ENCODE assay signal across 29 cellular contexts in the genomic region with DNA sequence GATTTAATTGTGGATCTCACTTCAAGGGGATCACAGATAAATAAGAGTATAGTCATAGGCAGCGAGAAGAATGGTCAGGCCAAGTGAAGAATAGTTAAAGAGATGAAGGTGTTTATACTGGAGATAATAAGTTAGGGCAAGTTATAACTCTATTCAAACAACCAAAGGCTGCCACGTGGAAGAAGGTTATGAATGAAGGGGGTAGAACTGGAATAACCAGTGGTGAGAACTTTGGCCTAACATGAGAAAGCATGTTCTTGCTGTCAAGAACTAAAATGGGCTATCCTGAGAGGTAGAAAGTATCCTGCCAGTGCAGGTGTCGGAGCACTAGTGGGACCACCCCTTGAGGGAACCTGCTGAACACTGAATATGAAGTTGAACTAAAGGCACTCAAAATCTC.
"Had no signal": no experiment of that assay in that cellular context is flagged by ENCODE, and none has a peak within 500 bp of the region (broad histone marks: within the 10 kb centered on the region; RNA-seq: fewer than 3 reads in every experiment).

No MANE protein-coding gene starts in this region.

- H3K4me1 ChIP-seq: SJCRH30 had no signal

- FAIRE-seq: RCC 7860, TTC549 had no signal

- DNase-seq: activated CD4-positive, alpha-beta T cell treated with anti-CD3 and anti-CD28 coated beads, Interleukin-2, amount 10 ng/mL, durations not matched to agents 24 days and 14 days; activated CD4-positive, alpha-beta T cell treated with anti-CD3 and anti-CD28 coated beads, Interleukin-2, amount 50 U/mL, for 4 hours; activated CD8-positive, alpha-beta T cell treated with anti-CD3 and anti-CD28 coated beads, Interleukin-2, amount 10 ng/mL, durations not matched to agents 7 days and 5 days; activated gamma-delta T cell treated with Interleukin-2 at 50 U/mL for 16 hours; activated naive CD4-positive, alpha-beta T cell treated with anti-CD3 and anti-CD28 coated beads for 36 hours; activated naive CD8-positive, alpha-beta T cell treated with anti-CD3 and anti-CD28 coated beads, Interleukin-2, amount 50 U/mL, for 24 hours; activated T-cell treated with anti-CD3 and anti-CD28 coated beads, Interleukin-2, amount 50 U/mL, for 24 hours; anterior cingulate cortex; central memory CD4-positive, alpha-beta T cell; Kasumi-1; KG1; MV-4-11; NCI-H1092; NCI-H1436 treated with DMSO at 0.1 percent for 48 hours; NCI-H1694 treated with DMSO at 0.1 percent for 48 hours; NCI-H2029 treated with DMSO at 0.1 percent for 48 hours; NCI-H2107; NCI-H2171; NCI-H510A; NCI-H526; NCI-H748 treated with DMSO at 0.1 percent for 48 hours; NK-92 treated with Interleukin-12 subunit alpha and Interleukin-12 subunit beta, amount 100 ng/mL, for 24 hours; PC-9; SJCRH30 had no signal

- H3K27me3 ChIP-seq: SJCRH30 had no signal

- H3K9me3 ChIP-seq: SJCRH30 had no signal

- H3K27ac ChIP-seq: PC-9, RWPE1, SJCRH30, SK-N-MC had no signal

- ATAC-seq: activated CD8-positive, alpha-beta T cell treated with anti-CD3 and anti-CD28 coated beads, Interleukin-2, amount 10 ng/mL, durations not matched to agents 7 days and 5 days; activated naive CD8-positive, alpha-beta T cell treated with anti-CD3 and anti-CD28 coated beads, Interleukin-2, amount 50 U/mL, for 24 hours; Right ventricle myocardium inferior had no signal

- H2AFZ ChIP-seq: PC-9 had no signal

- H3K4me2 ChIP-seq: PC-9 had no signal

- H3K36me3 ChIP-seq: SJCRH30 had no signal

- H3K4me3 ChIP-seq: PC-9, SJCRH30, SK-N-MC had no signal
